Comparison of ENCODE assay signal across 13 cellular contexts in genomic region chr2:240303896-240304745, GRCh38.
"Had no signal": no experiment of that assay in that cellular context is flagged by ENCODE, and none has a peak within 500 bp of the region (broad histone marks: within the 10 kb centered on the region; RNA-seq: fewer than 3 reads in every experiment).

No MANE protein-coding gene starts in this region.

- H3K9me3 ChIP-seq: breast epithelium, esophagus muscularis mucosa, pancreas, testis, uterus had no signal

- H3K4me1 ChIP-seq: breast epithelium, esophagus muscularis mucosa, pancreas, testis, uterus had no signal

- H3K27ac Mint-ChIP-seq: activated CD8-positive, alpha-beta T cell treated with anti-CD3 and anti-CD28 coated beads, Interleukin-2, amount 10 ng/mL, durations not matched to agents 7 days and 5 days; activated naive CD8-positive, alpha-beta T cell treated with anti-CD3 and anti-CD28 coated beads, Interleukin-2, amount 10 ng/mL, durations not matched to agents 7 days and 5 days; nephron had no signal

- H3K27me3 ChIP-seq: breast epithelium, pancreas, testis, uterus had no signal

- H3K36me3 Mint-ChIP-seq: activated naive CD8-positive, alpha-beta T cell treated with anti-CD3 and anti-CD28 coated beads, Interleukin-2, amount 10 ng/mL, durations not matched to agents 7 days and 5 days had no signal

- H3K4me3 Mint-ChIP-seq: activated CD8-positive, alpha-beta T cell treated with anti-CD3 and anti-CD28 coated beads, Interleukin-2, amount 10 ng/mL, durations not matched to agents 7 days and 5 days; activated naive CD8-positive, alpha-beta T cell treated with anti-CD3 and anti-CD28 coated beads, Interleukin-2, amount 10 ng/mL, durations not matched to agents 7 days and 5 days; nephron; stimulated activated naive CD8-positive, alpha-beta T cell treated with anti-CD3 and anti-CD28 coated beads, Interleukin-15, amount 100 ng/mL, for 72 hours had no signal

- H3K36me3 ChIP-seq: breast epithelium, esophagus muscularis mucosa, pancreas, uterus had no signal

- H3K4me1 Mint-ChIP-seq: activated naive CD8-positive, alpha-beta T cell treated with anti-CD3 and anti-CD28 coated beads, Interleukin-2, amount 10 ng/mL, durations not matched to agents 7 days and 5 days; stimulated activated naive CD8-positive, alpha-beta T cell treated with anti-CD3 and anti-CD28 coated beads, Interleukin-15, amount 100 ng/mL, for 72 hours had no signal

- H3K4me3 ChIP-seq: breast epithelium, esophagus muscularis mucosa, pancreas, testis, uterus had no signal

- DNase-seq: activated CD8-positive, alpha-beta T cell treated with anti-CD3 and anti-CD28 coated beads, Interleukin-2, amount 10 ng/mL, durations not matched to agents 7 days and 5 days; activated gamma-delta T cell treated with Interleukin-2 at 50 U/mL for 16 hours; activated naive CD8-positive, alpha-beta T cell treated with anti-CD3 and anti-CD28 coated beads, Interleukin-2, amount 10 ng/mL, durations not matched to agents 7 days and 5 days; anterior cingulate cortex; stimulated activated CD4-positive, alpha-beta T cell treated with anti-CD3 and anti-CD28 coated beads, Interleukin-4, amount 100 ng/mL, for 4 hours; stimulated activated naive CD8-positive, alpha-beta T cell treated with anti-CD3 and anti-CD28 coated beads, Interleukin-15, amount 100 ng/mL, for 72 hours; T1000; testis; uterus had no signal

- H3K9me3 Mint-ChIP-seq: activated naive CD8-positive, alpha-beta T cell treated with anti-CD3 and anti-CD28 coated beads, Interleukin-2, amount 10 ng/mL, durations not matched to agents 7 days and 5 days; nephron; stimulated activated naive CD8-positive, alpha-beta T cell treated with anti-CD3 and anti-CD28 coated beads, Interleukin-15, amount 100 ng/mL, for 72 hours had no signal

- H3K27ac ChIP-seq: breast epithelium, esophagus muscularis mucosa, pancreas, testis, uterus had no signal

- ATAC-seq: activated CD8-positive, alpha-beta T cell treated with anti-CD3 and anti-CD28 coated beads, Interleukin-2, amount 10 ng/mL, durations not matched to agents 7 days and 5 days; pancreas; stimulated activated naive CD8-positive, alpha-beta T cell treated with anti-CD3 and anti-CD28 coated beads, Interleukin-15, amount 100 ng/mL, for 72 hours had no signal
